Comparison of ENCODE assay signal across 8 cellular contexts in genomic region chr1:20787775-20788488, GRCh38. TPM values are rescaled to one million over a fixed set of nuclear protein-coding genes. Genes with fewer than 3 reads are reported as not detected.
A peak's percentile ranks its signal among the peaks of the same experiment; 100 is the strongest.
DNase-seq lines count a peak whose midpoint lies in the region; ATAC-seq and TF ChIP-seq lines count a peak whose summit lies in the region.

No MANE protein-coding gene starts in this region.

- ATAC-seq in CD4-positive, alpha-beta T cell (ENCODE audit: poor library complexity): no peak
- ATAC-seq in HG03095 (IDR thresholded peaks at IDR 0.05; ENCODE audit: unreplicated experiment): no peak
- ATAC-seq in GM19467 (IDR thresholded peaks at IDR 0.05; ENCODE audit: unreplicated experiment): no peak

- peak overlapping the region; percentile 79 for H3K27ac ChIP-seq in CD4-positive, alpha-beta T cell (ENCODE audit: low read depth, low read length)
- H3K27ac ChIP-seq in HL-60 (replicated peaks) (peak overlapping the region; percentile 87), ectodermal cell (ENCODE audit: insufficient read depth, low read depth, low read length, poor library complexity, severe bottlenecking) (peak overlapping the region; percentile 98), muscle layer of duodenum (ENCODE audit: low read length) (peak overlapping the region; percentile 95)

- no peaks in the 10 kb centered on the region for H3K27me3 Mint-ChIP-seq in CD4-positive, alpha-beta T cell

- no peak for TF ChIP-seq CTCF in CD4-positive, alpha-beta T cell (IDR thresholded peaks at IDR 0.05)
- TF ChIP-seq CTCF in HL-60 (IDR thresholded peaks at IDR 0.05; ENCODE audit: insufficient read depth, low read length): no peak

- CTCF ChIA-PET in CD4-positive, alpha-beta T cell (lab: Charles Lee): interaction anchor here (1.2 to 1.5 kb wide), 2 partner anchors 9 to 91 kb away, joined by 3 to 4 read pairs; no protein-coding TSS in a partner anchor

- H3K4me3 Mint-ChIP-seq in CD4-positive, alpha-beta T cell: peak overlapping the region; percentile 97

- WGBS in ectodermal cell, 2 experiments: 23 to 24% methylated on average over 16 of the region's 16 CpGs

- no peaks in the 10 kb centered on the region for H3K36me3 ChIP-seq in ectodermal cell (ENCODE audit: control insufficient read depth, insufficient read depth, low read length)
- H3K36me3 ChIP-seq in muscle layer of duodenum (ENCODE audit: control insufficient read depth in 1 of 2, insufficient read depth in 2 of 2, low read length in 2 of 2): peaks cover 0 to 12% of the 10 kb centered on the region in 2 donors

- H3K27me3 ChIP-seq in CD4-positive, alpha-beta T cell (ENCODE audit: control insufficient read depth, insufficient read depth, low read length): no peaks in the 10 kb centered on the region
- H3K27me3 ChIP-seq in HL-60 (ENCODE audit: insufficient read depth, poor library complexity, severe bottlenecking) (no peaks in the 10 kb centered on the region), ectodermal cell (ENCODE audit: control insufficient read depth, insufficient read depth, low read length, poor library complexity, severe bottlenecking) (no peaks in the 10 kb centered on the region), muscle layer of duodenum (ENCODE audit: low read depth, low read length) (no peaks in the 10 kb centered on the region)

- peak overlapping the region; percentile 97 for H3K27ac Mint-ChIP-seq in CD4-positive, alpha-beta T cell

- no peaks in the 10 kb centered on the region for H3K9me3 ChIP-seq in CD4-positive, alpha-beta T cell (ENCODE audit: control insufficient read depth, low read length)
- H3K9me3 ChIP-seq in ectodermal cell (ENCODE audit: control insufficient read depth, low read length): no peaks in the 10 kb centered on the region
- H3K9me3 ChIP-seq in muscle layer of duodenum (ENCODE audit: control insufficient read depth in 1 of 2, low read length in 2 of 2): no peaks in the 10 kb centered on the region

- POLR2A ChIA-PET in CD4-positive, alpha-beta T cell (lab: Charles Lee): interaction anchor here (0.6 to 2.8 kb wide), 22 partner anchors 10 to 1252 kb away, joined by 3 to 21 read pairs (median 5); partner anchors contain the start of genes DDOST, KIF17, NBPF3 and PINK1

- H3K9me3 Mint-ChIP-seq in CD4-positive, alpha-beta T cell: no peaks in the 10 kb centered on the region

- H3K4me3 ChIP-seq in HL-60 (replicated peaks; ENCODE audit: insufficient read depth, low read length): peak overlapping the region; percentile 39
- H3K4me3 ChIP-seq in ectodermal cell (ENCODE audit: insufficient read depth, low read depth, low read length): peak overlapping the region; percentile 97
- H3K4me3 ChIP-seq in muscle layer of duodenum (ENCODE audit: low read depth in 1 of 2, low read length in 2 of 2): peak overlapping the region; percentile 74 to 83

- peaks cover 21% of the 10 kb centered on the region for H3K36me3 Mint-ChIP-seq in CD4-positive, alpha-beta T cell (ENCODE audit: low read depth)

- H3K4me1 Mint-ChIP-seq in CD4-positive, alpha-beta T cell (ENCODE audit: low read depth): peaks cover 37% of the 10 kb centered on the region

- no peaks in the 10 kb centered on the region for H3K4me1 ChIP-seq in ectodermal cell (ENCODE audit: control insufficient read depth, insufficient read depth, low read length)
- peaks cover 0 to 22% of the 10 kb centered on the region in 2 donors for H3K4me1 ChIP-seq in muscle layer of duodenum (ENCODE audit: control insufficient read depth in 1 of 2, insufficient read depth in 2 of 2, low read length in 2 of 2)

- no peak for DNase-seq in CD4-positive, alpha-beta T cell
- DNase-seq in HL-60 (ENCODE audit: low read depth in 1 of 2, low spot score in 1 of 2) (peak in 1 of 2 experiments; percentile 26), RPMI7951 (ENCODE audit: low read depth) (peak; percentile 54), NCI-H1048 (lab: John Stamatoyannopoulos, UW) (no peak)

- intact Hi-C loops in CD4-positive, alpha-beta T cell (cut with DNase I, micrococcal nuclease): loop anchor here (2.0 to 5.0 kb wide), 6 partner anchors 56 to 1149 kb away; partner anchors contain the start of genes EIF4G3 (in 2 of the 2), DDOST (in 1 of the 2), HSPG2 (in 1 of the 2) and MUL1 (in 1 of the 2)

RNA-seq across cellular contexts. Expression of gene HP1BP3, which starts 0.8 kb away (rescaled TPM):
- 100 to 1,000 TPM; 186 to 191 TPM for total RNA-seq in CD4-positive, alpha-beta T cell
- total RNA-seq in RPMI7951 (2014; rRNA removed; shearing (Covaris generic)): 256 and 283 TPM in 2 replicates
- polyA plus RNA-seq in ectodermal cell (2013, experiment 1 of 4): 275 TPM
- polyA plus RNA-seq in ectodermal cell (2013, experiment 2 of 4): 217 TPM
- polyA plus RNA-seq in ectodermal cell (2013, experiment 3 of 4): 249 TPM
- polyA plus RNA-seq in ectodermal cell (2013, experiment 4 of 4): 256 TPM

RNA-seq across cellular contexts. Expression of gene SH2D5, which starts 55.4 kb away (rescaled TPM):
- under 1 TPM in 1 of 2 experiments, not detected in 1; 0.08 TPM for total RNA-seq in CD4-positive, alpha-beta T cell
- total RNA-seq in RPMI7951 (2014; rRNA removed; shearing (Covaris generic)): 0.20 and 0.24 TPM in 2 replicates
- 8.3 TPM for polyA plus RNA-seq in ectodermal cell (2013, experiment 1 of 4)
- polyA plus RNA-seq in ectodermal cell (2013, experiment 2 of 4): 6.1 TPM
- 5.3 TPM for polyA plus RNA-seq in ectodermal cell (2013, experiment 3 of 4)
- polyA plus RNA-seq in ectodermal cell (2013, experiment 4 of 4): 5.7 TPM

Comparison
In these comparisons a context has a peak if more than half of its experiments do, and no peak if none do; other contexts are left out.
1. H3K4me3 ChIP-seq: peak in every context shown above with its lines; median percentile 97 in ectodermal cell; 78 in muscle layer of duodenum; 39 in HL-60.